Comparison of ENCODE assay signal across 1 cellular context in the genomic region with DNA sequence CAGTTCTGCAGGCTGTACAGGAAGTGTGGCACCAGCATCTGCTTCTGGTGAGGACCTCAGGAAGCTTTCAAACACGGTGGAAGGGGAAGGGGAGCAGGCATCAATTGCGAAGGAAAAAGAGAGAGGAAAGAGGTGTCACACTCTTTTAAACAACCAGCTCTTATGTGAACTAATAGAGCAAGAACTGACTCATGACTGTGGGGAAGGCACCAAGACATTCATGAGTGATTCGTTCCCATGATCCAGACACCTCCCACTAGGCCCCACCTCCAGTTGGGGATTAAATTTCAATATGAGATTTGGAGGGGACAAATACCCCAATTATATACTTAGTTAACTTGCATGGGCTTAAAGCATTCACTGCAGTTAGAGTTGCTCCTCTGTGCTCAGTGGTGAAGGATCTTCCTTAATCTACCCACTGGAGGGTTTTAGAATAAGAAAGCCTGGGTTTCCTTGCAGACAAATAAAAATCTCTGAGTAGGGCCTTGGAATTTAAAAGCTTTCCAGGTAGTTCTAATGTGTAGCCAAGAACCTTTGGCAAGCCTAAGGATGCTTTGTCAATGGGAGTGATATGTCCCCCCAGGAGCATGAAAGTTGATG.
TF ChIP-seq lines count a peak whose summit lies in the region.

No MANE protein-coding gene starts in this region.

TF ChIP-seq in WTC11, 78 proteins besides CTCF, POLR2A, EP300 and RAD21 (continued from another document):
- TF ChIP-seq GRHL2 (CRISPR knock-in tag; IDR thresholded peaks at IDR 0.05; ENCODE audit: insufficient replicate concordance, severe bottlenecking) (no peak), CREM (CRISPR knock-in tag; IDR thresholded peaks at IDR 0.05) (no peak), ZNF416 (CRISPR knock-in tag; IDR thresholded peaks at IDR 0.05) (no peak), E2F5 (CRISPR knock-in tag; IDR thresholded peaks at IDR 0.05) (no peak), NR3C1 (CRISPR knock-in tag; conservative IDR thresholded peaks at IDR 0.05; ENCODE audit: low read depth) (no peak), ZNF121 (CRISPR knock-in tag; IDR thresholded peaks at IDR 0.05) (no peak), MYBL2 (CRISPR knock-in tag; IDR thresholded peaks at IDR 0.05) (no peak), MLX (CRISPR knock-in tag; IDR thresholded peaks at IDR 0.05) (no peak), TCF7 (CRISPR knock-in tag; IDR thresholded peaks at IDR 0.05; ENCODE audit: low read depth) (no peak), FOXK1 (CRISPR knock-in tag; IDR thresholded peaks at IDR 0.05) (no peak), RELA (CRISPR knock-in tag; IDR thresholded peaks at IDR 0.05; ENCODE audit: borderline replicate concordance) (no peak)
